Comparison of ENCODE assay signal across 8 cellular contexts in genomic region chr10:132329565-132330485, GRCh38. TPM values are rescaled to one million over a fixed set of nuclear protein-coding genes. Genes with fewer than 3 reads are reported as not detected.
DNase-seq lines count a peak whose midpoint lies in the region; ATAC-seq and TF ChIP-seq lines count a peak whose summit lies in the region.

No MANE protein-coding gene starts in this region.

- no peak overlapping the region for H3K9ac ChIP-seq in rectal smooth muscle tissue (ENCODE audit: low read length)

- H3K36me3 ChIP-seq in BE2C (peaks cover 5% of the 10 kb centered on the region; the same call in 1 of the 2 replicates), rectal smooth muscle tissue (ENCODE audit: control insufficient read depth, insufficient read depth, low read length) (no peaks in the 10 kb centered on the region)

- peak overlapping the region; percentile 95 for H3K4me3 Mint-ChIP-seq in T-helper 2 cell treated with Interferon-gamma antibody and Interleukin-4, amounts not matched to agents 5 μg/mL and 100 μg/mL, for 36 hours

- peaks cover 49% of the 10 kb centered on the region for H3K4me1 Mint-ChIP-seq in T-helper 2 cell treated with Interferon-gamma antibody and Interleukin-4, amounts not matched to agents 5 μg/mL and 100 μg/mL, for 36 hours (ENCODE audit: low read depth)

- TF ChIP-seq POLR2A in erythroblast (IDR thresholded peaks at IDR 0.05; ENCODE audit: low read length) = peak; percentile 56
- TF ChIP-seq POLR2A in GM18505 (IDR thresholded peaks at IDR 0.05; ENCODE audit: borderline replicate concordance, extremely low read depth, insufficient read depth, insufficient read length) = no peak

- H3K27me3 ChIP-seq in BE2C = no peaks in the 10 kb centered on the region
- H3K27me3 ChIP-seq in rectal smooth muscle tissue (ENCODE audit: control insufficient read depth, insufficient read depth, low read length) = no peaks in the 10 kb centered on the region

- peak overlapping the region; percentile 89 for H3K27ac Mint-ChIP-seq in T-helper 2 cell treated with Interferon-gamma antibody and Interleukin-4, amounts not matched to agents 5 μg/mL and 100 μg/mL, for 36 hours

- no peak for TF ChIP-seq CTCF in BE2C (IDR thresholded peaks at IDR 0.05; ENCODE audit: low read depth, low read length)

- H3K4me1 ChIP-seq in BE2C (no peaks in the 10 kb centered on the region), rectal smooth muscle tissue (ENCODE audit: control insufficient read depth, insufficient read depth, low read length) (peaks cover 4% of the 10 kb centered on the region)

- peaks cover 2% of the 10 kb centered on the region for H3K27me3 Mint-ChIP-seq in T-helper 2 cell treated with Interferon-gamma antibody and Interleukin-4, amounts not matched to agents 5 μg/mL and 100 μg/mL, for 36 hours (ENCODE audit: low read depth)

- H3K4me3 ChIP-seq in BE2C (ENCODE audit: low read depth, low read length) (peak overlapping the region; percentile 92), rectal smooth muscle tissue (ENCODE audit: low read length) (peak overlapping the region; percentile 22)

- H3K36me3 Mint-ChIP-seq in T-helper 2 cell treated with Interferon-gamma antibody and Interleukin-4, amounts not matched to agents 5 μg/mL and 100 μg/mL, for 36 hours (ENCODE audit: low read depth) = peaks cover 53% of the 10 kb centered on the region

- DNase-seq in BE2C (no peak), H4 (ENCODE audit: low spot score) (peak; percentile 74), erythroblast (lab: John Stamatoyannopoulos, UW) (peak; percentile 58 to 66), NK-92 (lab: John Stamatoyannopoulos, UW; ENCODE audit: unreplicated experiment) (no peak), NCI-H1092 (lab: John Stamatoyannopoulos, UW) (no peak)
- peak; percentile 39 for DNase-seq in T-helper 2 cell treated with Interferon-gamma antibody and Interleukin-4, amounts not matched to agents 5 μg/mL and 100 μg/mL, for 36 hours (ENCODE audit: low spot score)

- no peak for ATAC-seq in GM18505 (IDR thresholded peaks at IDR 0.05; ENCODE audit: unreplicated experiment)

- no peak overlapping the region for H3K27ac ChIP-seq in rectal smooth muscle tissue (ENCODE audit: low read depth, low read length)

- H3K9me3 Mint-ChIP-seq in T-helper 2 cell treated with Interferon-gamma antibody and Interleukin-4, amounts not matched to agents 5 μg/mL and 100 μg/mL, for 36 hours = no peaks in the 10 kb centered on the region

- H3K9me3 ChIP-seq in BE2C = no peaks in the 10 kb centered on the region

RNA-seq across cellular contexts. Expression of gene LRRC27, which starts 2.2 kb away (rescaled TPM):
- polyA plus RNA-seq in BE2C (2012; ENCODE audit: insufficient read depth, insufficient read length, low read depth) = 5.0 TPM
- total RNA-seq in H4 (2014; rRNA removed; shearing (Covaris generic)) = 4.7 and 7.9 TPM in 2 replicates

RNA-seq across cellular contexts. Expression of gene STK32C, which starts 22.1 kb away (rescaled TPM):
- polyA plus RNA-seq in BE2C (2012; ENCODE audit: insufficient read depth, insufficient read length, low read depth) = 18.2 TPM
- 13.8 and 22.2 TPM in 2 replicates for total RNA-seq in H4 (2014; rRNA removed; shearing (Covaris generic))

Comparison
In these comparisons a context has a peak if more than half of its experiments do, and no peak if none do; other contexts are left out.
1. DNase-seq: peak in H4 (single experiment), T-helper 2 cell treated with Interferon-gamma antibody and Interleukin-4, amounts not matched to agents 5 μg/mL and 100 μg/mL, for 36 hours (single experiment) and erythroblast (2 of 2); none in BE2C (single experiment), NK-92 (single experiment) and NCI-H1092 (single experiment).